ENCODE assay signal across 25 cellular contexts in genomic region chr22:22112533-22113294, GRCh38.
DNase-seq lines count a peak whose midpoint lies in the region; ATAC-seq, FAIRE-seq and TF ChIP-seq lines count a peak whose summit lies in the region.
"Had no signal": no experiment of that assay in that cellular context is flagged by ENCODE, and none has a peak within 500 bp of the region (broad histone marks: within the 10 kb centered on the region; RNA-seq: fewer than 3 reads in every experiment).

No MANE protein-coding gene starts in this region.

- peak overlapping the region; percentile 13 for H2AFZ ChIP-seq in K562 (ENCODE audit: low read depth, low read length)
- H2AFZ ChIP-seq: PC-9 had no signal

- no peaks in the 10 kb centered on the region for H3K9me3 Mint-ChIP-seq in stimulated activated memory B cell treated with anti-CD40 and anti-IgM and Interleukin-4, amounts not matched to agents 10 μg/mL and 1 μg/mL and 100 μg/mL, for 72 hours
- H3K9me3 Mint-ChIP-seq in activated naive CD4-positive, alpha-beta T cell treated with anti-CD3 and anti-CD28 coated beads, Interleukin-2, amount 10 ng/mL, durations not matched to agents 7 days and 5 days = no peaks in the 10 kb centered on the region
- no peaks in the 10 kb centered on the region for H3K9me3 Mint-ChIP-seq in CD4-positive, alpha-beta memory T cell

- H3K9me1 ChIP-seq in K562 (ENCODE audit: control insufficient read depth, insufficient read depth, low read length) = no peaks in the 10 kb centered on the region

- peaks cover 39% of the 10 kb centered on the region for H3K4me1 ChIP-seq in BLaER1
- H3K4me1 ChIP-seq in K562 (replicated peaks in 1 of 2; ENCODE audit: control insufficient read depth in 2 of 2, insufficient read depth in 2 of 2, low read length in 2 of 2) = peaks cover 13 to 36% of the 10 kb centered on the region in 2 experiments; a peak in 4 of 5 replicates
- H3K4me1 ChIP-seq in esophagus muscularis mucosa = peaks cover 0 to 3% (median under 1%) of the 10 kb centered on the region in 4 donors
- peaks cover 19% of the 10 kb centered on the region for H3K4me1 ChIP-seq in CD4-positive, alpha-beta memory T cell (ENCODE audit: insufficient read depth, low read length)

- intact Hi-C loops in K562 (cut with micrococcal nuclease) (loop anchor here (5.0 kb wide), 1 partner anchor 40 kb away; no protein-coding TSS in a partner anchor), esophagus muscularis mucosa (cut with DNase I) (no loop called here)
- intact Hi-C loops in CD4-positive, alpha-beta memory T cell (cut with micrococcal nuclease) = no loop called here

- FAIRE-seq in K562 (lab: Jason Lieb, UNC) = no peak
- FAIRE-seq: A204.1, GM12891, GM19239 had no signal

- TF ChIP-seq CTCF in HL-60 (IDR thresholded peaks at IDR 0.05; ENCODE audit: insufficient read depth, low read length) (no peak), K562 (IDR thresholded peaks at IDR 0.05 in 2 of 3, conservative IDR thresholded peaks at IDR 0.05 in 1 of 3; ENCODE audit: insufficient read depth in 2 of 3, low read depth in 1 of 3, low read length in 3 of 3) (no peak), esophagus muscularis mucosa (IDR thresholded peaks at IDR 0.05) (no peak)

- no peaks in the 10 kb centered on the region for H3K27me3 Mint-ChIP-seq in stimulated activated memory B cell treated with anti-CD40 and anti-IgM and Interleukin-4, amounts not matched to agents 10 μg/mL and 1 μg/mL and 100 μg/mL, for 72 hours
- H3K27me3 Mint-ChIP-seq in activated naive CD4-positive, alpha-beta T cell treated with anti-CD3 and anti-CD28 coated beads, Interleukin-2, amount 10 ng/mL, durations not matched to agents 7 days and 5 days = peaks cover 19% of the 10 kb centered on the region
- H3K27me3 Mint-ChIP-seq in CD4-positive, alpha-beta memory T cell = peaks cover 0 to 1% of the 10 kb centered on the region in 2 donors

- H3K4me3 ChIP-seq in BLaER1 (no peak overlapping the region), HL-60 (replicated peaks; ENCODE audit: insufficient read depth, low read length) (no peak overlapping the region), K562 (no peak overlapping the region), esophagus muscularis mucosa (no peak overlapping the region)
- H3K4me3 ChIP-seq in CD4-positive, alpha-beta memory T cell (ENCODE audit: low read length in 2 of 2) = no peak overlapping the region
- H3K4me3 ChIP-seq: MG63, PC-9 had no signal

- no peak for ATAC-seq in K562
- ATAC-seq in stimulated activated memory B cell treated with anti-CD40 and anti-IgM and Interleukin-4, amounts not matched to agents 10 μg/mL and 1 μg/mL and 100 μg/mL, for 72 hours = no peak

- H3K36me3 Mint-ChIP-seq in stimulated activated memory B cell treated with anti-CD40 and anti-IgM and Interleukin-4, amounts not matched to agents 10 μg/mL and 1 μg/mL and 100 μg/mL, for 72 hours = no peaks in the 10 kb centered on the region
- H3K36me3 Mint-ChIP-seq in activated naive CD4-positive, alpha-beta T cell treated with anti-CD3 and anti-CD28 coated beads, Interleukin-2, amount 10 ng/mL, durations not matched to agents 7 days and 5 days = no peaks in the 10 kb centered on the region
- H3K36me3 Mint-ChIP-seq in CD4-positive, alpha-beta memory T cell = no peaks in the 10 kb centered on the region

- WGBS in K562 (ENCODE audit: insufficient coverage, low coverage, missing lambda C conversion rate) = 38% methylated on average over 4 of the region's 4 CpGs
- WGBS in esophagus muscularis mucosa = 85% methylated on average over 4 of the region's 4 CpGs

- no peaks in the 10 kb centered on the region for H3K79me2 ChIP-seq in K562 (ENCODE audit: control insufficient read depth, insufficient read depth, low read length)

- H3K9me3 ChIP-seq in BLaER1 = no peaks in the 10 kb centered on the region
- no peaks in the 10 kb centered on the region for H3K9me3 ChIP-seq in K562 (replicated peaks; ENCODE audit: control insufficient read depth, insufficient read depth, low read depth, low read length)
- H3K9me3 ChIP-seq in esophagus muscularis mucosa = no peaks in the 10 kb centered on the region
- no peaks in the 10 kb centered on the region for H3K9me3 ChIP-seq in CD4-positive, alpha-beta memory T cell (ENCODE audit: control insufficient read depth in 1 of 2, low read length in 2 of 2)
- H3K9me3 ChIP-seq: MG63 had no signal

- H3K4me3 Mint-ChIP-seq in stimulated activated memory B cell treated with anti-CD40 and anti-IgM and Interleukin-4, amounts not matched to agents 10 μg/mL and 1 μg/mL and 100 μg/mL, for 72 hours = no peak overlapping the region
- no peak overlapping the region for H3K4me3 Mint-ChIP-seq in activated naive CD4-positive, alpha-beta T cell treated with anti-CD3 and anti-CD28 coated beads, Interleukin-2, amount 10 ng/mL, durations not matched to agents 7 days and 5 days
- H3K4me3 Mint-ChIP-seq in CD4-positive, alpha-beta memory T cell = no peak overlapping the region

- in situ Hi-C loops in K562 (cut with MboI) = loop anchor here (5.0 kb wide), 1 partner anchor 50 kb away; no protein-coding TSS in a partner anchor

- TF ChIP-seq RAD21 in K562 (CRISPR knock-in tag; conservative IDR thresholded peaks at IDR 0.05 in 1 of 2, IDR thresholded peaks at IDR 0.05 in 1 of 2) = no peak

- BruUV-seq in K562 (replicated peaks; lab: Mats Ljungman, UMichigan) = no TSS peak

- TF ChIP-seq EP300 in K562 (IDR thresholded peaks at IDR 0.05; ENCODE audit: low read length) (no peak), esophagus muscularis mucosa (IDR thresholded peaks at IDR 0.05) (no peak)

- H3K27ac ChIP-seq in BLaER1 (no peak overlapping the region), HL-60 (replicated peaks) (peak overlapping the region; percentile 18), K562 (ENCODE audit: extremely low read depth, low read depth, low read length) (no peak overlapping the region), esophagus muscularis mucosa (replicated peaks in 1 of 4) (no peak overlapping the region)
- no peak overlapping the region for H3K27ac ChIP-seq in CD4-positive, alpha-beta memory T cell (ENCODE audit: low read depth, low read length)
- H3K27ac ChIP-seq: C4-2B, PC-9 had no signal

- peak overlapping the region; percentile 79; the same call in 1 of the 2 replicates for H3K4me2 ChIP-seq in BLaER1
- no peak overlapping the region for H3K4me2 ChIP-seq in K562 (ENCODE audit: insufficient read depth, low read length)
- H3K4me2 ChIP-seq: PC-9 had no signal

- peaks cover 12% of the 10 kb centered on the region for H3K27me3 ChIP-seq in BLaER1
- H3K27me3 ChIP-seq in HL-60 (ENCODE audit: insufficient read depth, poor library complexity, severe bottlenecking) = no peaks in the 10 kb centered on the region
- H3K27me3 ChIP-seq in K562 (ENCODE audit: control insufficient read depth in 2 of 2, insufficient read depth in 2 of 2, low read length in 2 of 2) = no peaks in the 10 kb centered on the region
- H3K27me3 ChIP-seq in esophagus muscularis mucosa = peaks cover 0 to 26% (median under 1%) of the 10 kb centered on the region in 4 donors
- no peaks in the 10 kb centered on the region for H3K27me3 ChIP-seq in CD4-positive, alpha-beta memory T cell (ENCODE audit: insufficient read depth, low read length)
- H3K27me3 ChIP-seq: MG63 had no signal

- H3K9ac ChIP-seq in BLaER1 (no peak overlapping the region), K562 (ENCODE audit: insufficient read depth in 1 of 2, low read depth in 2 of 2, low read length in 2 of 2) (no peak overlapping the region)

- H4K20me1 ChIP-seq in BLaER1 = no peaks in the 10 kb centered on the region
- no peaks in the 10 kb centered on the region for H4K20me1 ChIP-seq in K562 (replicated peaks; ENCODE audit: control insufficient read depth, insufficient read depth, low read length)

- CTCF ChIA-PET in K562 (lab: Yijun Ruan, JAX; ENCODE audit: low intra/inter-chr PET ratio) = no interaction called here
- CTCF ChIA-PET in activated naive CD4-positive, alpha-beta T cell treated with anti-CD3 and anti-CD28 coated beads, Interleukin-2, amount 10 ng/mL, durations not matched to agents 7 days and 5 days (lab: Charles Lee) = no interaction called here
- CTCF ChIA-PET in CD4-positive, alpha-beta memory T cell (lab: Charles Lee; ENCODE audit: partially characterized antibody) = no interaction called here

- peak overlapping the region; percentile 75 for H3K27ac Mint-ChIP-seq in stimulated activated memory B cell treated with anti-CD40 and anti-IgM and Interleukin-4, amounts not matched to agents 10 μg/mL and 1 μg/mL and 100 μg/mL, for 72 hours
- H3K27ac Mint-ChIP-seq in activated naive CD4-positive, alpha-beta T cell treated with anti-CD3 and anti-CD28 coated beads, Interleukin-2, amount 10 ng/mL, durations not matched to agents 7 days and 5 days = no peak overlapping the region
- H3K27ac Mint-ChIP-seq in CD4-positive, alpha-beta memory T cell = peak overlapping the region in 2 of 7 donors; percentile 2 to 61

- TF ChIP-seq POLR2A in K562 (conservative IDR thresholded peaks at IDR 0.05) (no peak), esophagus muscularis mucosa (IDR thresholded peaks at IDR 0.05; ENCODE audit: low read depth) (no peak)

- H3K36me3 ChIP-seq in BLaER1 (no peaks in the 10 kb centered on the region), K562 (ENCODE audit: control insufficient read depth, insufficient read depth, low read length) (no peaks in the 10 kb centered on the region), esophagus muscularis mucosa (no peaks in the 10 kb centered on the region)
- H3K36me3 ChIP-seq in CD4-positive, alpha-beta memory T cell (ENCODE audit: insufficient read depth, low read length) = no peaks in the 10 kb centered on the region
- H3K36me3 ChIP-seq: MG63 had no signal

- H3K4me1 Mint-ChIP-seq in stimulated activated memory B cell treated with anti-CD40 and anti-IgM and Interleukin-4, amounts not matched to agents 10 μg/mL and 1 μg/mL and 100 μg/mL, for 72 hours = peaks cover 48% of the 10 kb centered on the region
- peaks cover 12% of the 10 kb centered on the region for H3K4me1 Mint-ChIP-seq in activated naive CD4-positive, alpha-beta T cell treated with anti-CD3 and anti-CD28 coated beads, Interleukin-2, amount 10 ng/mL, durations not matched to agents 7 days and 5 days
- peaks cover 9 to 20% (median 14%) of the 10 kb centered on the region in 4 donors for H3K4me1 Mint-ChIP-seq in CD4-positive, alpha-beta memory T cell

- DNase-seq in HL-60 (ENCODE audit: low read depth in 1 of 2, low spot score in 1 of 2) (no peak), K562 (ENCODE audit: extremely low read depth in 1 of 4, low spot score in 3 of 4) (peak in 1 of 4 experiments; percentile 51), esophagus muscularis mucosa (ENCODE audit: extremely low spot score) (no peak)
- no peak for DNase-seq in activated naive CD4-positive, alpha-beta T cell treated with anti-CD3 and anti-CD28 coated beads, Interleukin-2, amount 10 ng/mL, durations not matched to agents 7 days and 5 days
- DNase-seq in CD4-positive, alpha-beta memory T cell = no peak
- DNase-seq: Calu3, DMS79 treated with DMSO at 0.1 percent for 48 hours, GF-D8, H7, KBM-7, MG63, NCI-H1105 treated with DMSO at 0.1 percent for 48 hours, NCI-H146, NCI-H2029, NCI-H446 treated with DMSO at 0.1 percent for 48 hours, NCI-H526, NCI-H82, PC-9, Right ventricle myocardium superior had no signal

- POLR2A ChIA-PET in K562 (lab: Yijun Ruan, JAX) = interaction anchor here (0.7 to 5.1 kb wide), 7 partner anchors 13 to 142 kb away, joined by 3 to 47 read pairs (median 4); no protein-coding TSS in a partner anchor
- POLR2A ChIA-PET in CD4-positive, alpha-beta memory T cell (lab: Charles Lee; ENCODE audit: partially characterized antibody) = no interaction called here
